ENCODE assay signal across 1 cellular context in the genomic region with DNA sequence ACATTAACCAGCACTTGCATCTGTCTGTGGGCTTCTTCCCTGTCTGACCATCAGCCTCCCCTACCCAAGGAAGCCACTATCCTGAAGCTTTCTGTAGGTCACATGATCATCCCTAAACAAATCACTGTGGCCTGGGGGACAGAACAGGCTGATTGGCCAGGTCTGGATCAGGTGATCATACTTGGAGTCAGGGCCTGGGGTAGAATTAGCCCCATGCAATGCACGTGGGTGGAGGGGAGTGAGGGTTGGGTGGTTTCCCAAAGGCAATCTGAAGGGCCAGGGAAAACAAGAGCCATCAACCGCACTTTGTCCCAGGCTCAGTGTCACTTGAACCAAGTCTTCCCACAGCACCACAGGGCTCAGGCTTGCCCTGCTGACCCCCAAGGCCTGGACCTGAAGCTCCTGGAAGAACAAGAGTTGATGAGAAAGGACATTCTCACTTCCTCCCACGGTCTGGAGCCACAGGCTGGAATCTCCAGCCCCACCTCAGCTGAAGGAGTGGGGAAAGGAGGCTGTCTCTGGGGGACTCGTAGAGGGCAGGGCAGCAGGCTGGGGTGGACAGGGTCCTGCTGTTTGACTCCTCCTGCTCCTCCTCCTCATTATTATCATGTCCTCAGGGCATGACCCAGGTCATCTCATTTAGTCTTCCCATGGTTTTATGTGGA.
TF ChIP-seq lines count a peak whose summit lies in the region.

No MANE protein-coding gene starts in this region.

TF ChIP-seq in K562, 482 proteins besides CTCF, POLR2A, EP300 and RAD21 (continued from another document):
- no peak for TF ChIP-seq CCNT2 (IDR thresholded peaks at IDR 0.05; ENCODE audit: borderline replicate concordance, extremely low read depth, insufficient read length, low read depth, low read length)
- TF ChIP-seq L3MBTL2 (IDR thresholded peaks at IDR 0.05): peak; percentile 84
- TF ChIP-seq, protein P1, sequence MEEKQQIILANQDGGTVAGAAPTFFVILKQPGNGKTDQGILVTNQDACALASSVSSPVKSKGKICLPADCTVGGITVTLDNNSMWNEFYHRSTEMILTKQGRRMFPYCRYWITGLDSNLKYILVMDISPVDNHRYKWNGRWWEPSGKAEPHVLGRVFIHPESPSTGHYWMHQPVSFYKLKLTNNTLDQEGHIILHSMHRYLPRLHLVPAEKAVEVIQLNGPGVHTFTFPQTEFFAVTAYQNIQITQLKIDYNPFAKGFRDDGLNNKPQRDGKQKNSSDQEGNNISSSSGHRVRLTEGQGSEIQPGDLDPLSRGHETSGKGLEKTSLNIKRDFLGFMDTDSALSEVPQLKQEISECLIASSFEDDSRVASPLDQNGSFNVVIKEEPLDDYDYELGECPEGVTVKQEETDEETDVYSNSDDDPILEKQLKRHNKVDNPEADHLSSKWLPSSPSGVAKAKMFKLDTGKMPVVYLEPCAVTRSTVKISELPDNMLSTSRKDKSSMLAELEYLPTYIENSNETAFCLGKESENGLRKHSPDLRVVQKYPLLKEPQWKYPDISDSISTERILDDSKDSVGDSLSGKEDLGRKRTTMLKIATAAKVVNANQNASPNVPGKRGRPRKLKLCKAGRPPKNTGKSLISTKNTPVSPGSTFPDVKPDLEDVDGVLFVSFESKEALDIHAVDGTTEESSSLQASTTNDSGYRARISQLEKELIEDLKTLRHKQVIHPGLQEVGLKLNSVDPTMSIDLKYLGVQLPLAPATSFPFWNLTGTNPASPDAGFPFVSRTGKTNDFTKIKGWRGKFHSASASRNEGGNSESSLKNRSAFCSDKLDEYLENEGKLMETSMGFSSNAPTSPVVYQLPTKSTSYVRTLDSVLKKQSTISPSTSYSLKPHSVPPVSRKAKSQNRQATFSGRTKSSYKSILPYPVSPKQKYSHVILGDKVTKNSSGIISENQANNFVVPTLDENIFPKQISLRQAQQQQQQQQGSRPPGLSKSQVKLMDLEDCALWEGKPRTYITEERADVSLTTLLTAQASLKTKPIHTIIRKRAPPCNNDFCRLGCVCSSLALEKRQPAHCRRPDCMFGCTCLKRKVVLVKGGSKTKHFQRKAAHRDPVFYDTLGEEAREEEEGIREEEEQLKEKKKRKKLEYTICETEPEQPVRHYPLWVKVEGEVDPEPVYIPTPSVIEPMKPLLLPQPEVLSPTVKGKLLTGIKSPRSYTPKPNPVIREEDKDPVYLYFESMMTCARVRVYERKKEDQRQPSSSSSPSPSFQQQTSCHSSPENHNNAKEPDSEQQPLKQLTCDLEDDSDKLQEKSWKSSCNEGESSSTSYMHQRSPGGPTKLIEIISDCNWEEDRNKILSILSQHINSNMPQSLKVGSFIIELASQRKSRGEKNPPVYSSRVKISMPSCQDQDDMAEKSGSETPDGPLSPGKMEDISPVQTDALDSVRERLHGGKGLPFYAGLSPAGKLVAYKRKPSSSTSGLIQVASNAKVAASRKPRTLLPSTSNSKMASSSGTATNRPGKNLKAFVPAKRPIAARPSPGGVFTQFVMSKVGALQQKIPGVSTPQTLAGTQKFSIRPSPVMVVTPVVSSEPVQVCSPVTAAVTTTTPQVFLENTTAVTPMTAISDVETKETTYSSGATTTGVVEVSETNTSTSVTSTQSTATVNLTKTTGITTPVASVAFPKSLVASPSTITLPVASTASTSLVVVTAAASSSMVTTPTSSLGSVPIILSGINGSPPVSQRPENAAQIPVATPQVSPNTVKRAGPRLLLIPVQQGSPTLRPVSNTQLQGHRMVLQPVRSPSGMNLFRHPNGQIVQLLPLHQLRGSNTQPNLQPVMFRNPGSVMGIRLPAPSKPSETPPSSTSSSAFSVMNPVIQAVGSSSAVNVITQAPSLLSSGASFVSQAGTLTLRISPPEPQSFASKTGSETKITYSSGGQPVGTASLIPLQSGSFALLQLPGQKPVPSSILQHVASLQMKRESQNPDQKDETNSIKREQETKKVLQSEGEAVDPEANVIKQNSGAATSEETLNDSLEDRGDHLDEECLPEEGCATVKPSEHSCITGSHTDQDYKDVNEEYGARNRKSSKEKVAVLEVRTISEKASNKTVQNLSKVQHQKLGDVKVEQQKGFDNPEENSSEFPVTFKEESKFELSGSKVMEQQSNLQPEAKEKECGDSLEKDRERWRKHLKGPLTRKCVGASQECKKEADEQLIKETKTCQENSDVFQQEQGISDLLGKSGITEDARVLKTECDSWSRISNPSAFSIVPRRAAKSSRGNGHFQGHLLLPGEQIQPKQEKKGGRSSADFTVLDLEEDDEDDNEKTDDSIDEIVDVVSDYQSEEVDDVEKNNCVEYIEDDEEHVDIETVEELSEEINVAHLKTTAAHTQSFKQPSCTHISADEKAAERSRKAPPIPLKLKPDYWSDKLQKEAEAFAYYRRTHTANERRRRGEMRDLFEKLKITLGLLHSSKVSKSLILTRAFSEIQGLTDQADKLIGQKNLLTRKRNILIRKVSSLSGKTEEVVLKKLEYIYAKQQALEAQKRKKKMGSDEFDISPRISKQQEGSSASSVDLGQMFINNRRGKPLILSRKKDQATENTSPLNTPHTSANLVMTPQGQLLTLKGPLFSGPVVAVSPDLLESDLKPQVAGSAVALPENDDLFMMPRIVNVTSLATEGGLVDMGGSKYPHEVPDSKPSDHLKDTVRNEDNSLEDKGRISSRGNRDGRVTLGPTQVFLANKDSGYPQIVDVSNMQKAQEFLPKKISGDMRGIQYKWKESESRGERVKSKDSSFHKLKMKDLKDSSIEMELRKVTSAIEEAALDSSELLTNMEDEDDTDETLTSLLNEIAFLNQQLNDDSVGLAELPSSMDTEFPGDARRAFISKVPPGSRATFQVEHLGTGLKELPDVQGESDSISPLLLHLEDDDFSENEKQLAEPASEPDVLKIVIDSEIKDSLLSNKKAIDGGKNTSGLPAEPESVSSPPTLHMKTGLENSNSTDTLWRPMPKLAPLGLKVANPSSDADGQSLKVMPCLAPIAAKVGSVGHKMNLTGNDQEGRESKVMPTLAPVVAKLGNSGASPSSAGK (IDR thresholded peaks at IDR 0.05): peak; percentile 89
- TF ChIP-seq HNRNPLL (IDR thresholded peaks at IDR 0.05; ENCODE audit: low read depth, low read length, poor library complexity, severe bottlenecking): no peak
- TF ChIP-seq, protein P2, sequence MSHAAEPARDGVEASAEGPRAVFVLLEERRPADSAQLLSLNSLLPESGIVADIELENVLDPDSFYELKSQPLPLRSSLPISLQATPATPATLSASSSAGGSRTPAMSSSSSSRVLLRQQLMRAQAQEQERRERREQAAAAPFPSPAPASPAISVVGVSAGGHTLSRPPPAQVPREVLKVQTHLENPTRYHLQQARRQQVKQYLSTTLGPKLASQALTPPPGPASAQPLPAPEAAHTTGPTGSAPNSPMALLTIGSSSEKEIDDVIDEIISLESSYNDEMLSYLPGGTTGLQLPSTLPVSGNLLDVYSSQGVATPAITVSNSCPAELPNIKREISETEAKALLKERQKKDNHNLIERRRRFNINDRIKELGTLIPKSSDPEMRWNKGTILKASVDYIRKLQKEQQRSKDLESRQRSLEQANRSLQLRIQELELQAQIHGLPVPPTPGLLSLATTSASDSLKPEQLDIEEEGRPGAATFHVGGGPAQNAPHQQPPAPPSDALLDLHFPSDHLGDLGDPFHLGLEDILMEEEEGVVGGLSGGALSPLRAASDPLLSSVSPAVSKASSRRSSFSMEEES (CRISPR knock-in tag; IDR thresholded peaks at IDR 0.05): peak; percentile 91
- TF ChIP-seq, protein P3, sequence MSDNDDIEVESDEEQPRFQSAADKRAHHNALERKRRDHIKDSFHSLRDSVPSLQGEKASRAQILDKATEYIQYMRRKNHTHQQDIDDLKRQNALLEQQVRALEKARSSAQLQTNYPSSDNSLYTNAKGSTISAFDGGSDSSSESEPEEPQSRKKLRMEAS (CRISPR knock-in tag; IDR thresholded peaks at IDR 0.05): peak; percentile 24; the same call in 1 of the 2 replicates
- TF ChIP-seq HNRNPH1 (optimal IDR thresholded peaks at IDR 0.05; ENCODE audit: low read depth, low read length): no peak
- peak; percentile 84; the same call in 1 of the 2 replicates for TF ChIP-seq TOE1 (IDR thresholded peaks at IDR 0.05; ENCODE audit: borderline replicate concordance)
- TF ChIP-seq TOE1 (CRISPR knock-in tag; IDR thresholded peaks at IDR 0.05; ENCODE audit: borderline replicate concordance, low read depth): no peak
- TF ChIP-seq BRF1 (IDR thresholded peaks at IDR 0.05; ENCODE audit: borderline replicate concordance, extremely low read depth, insufficient read length): no peak
- TF ChIP-seq SMAD2 (IDR thresholded peaks at IDR 0.05; ENCODE audit: low read depth, low read length): no peak
- TF ChIP-seq, protein P4, sequence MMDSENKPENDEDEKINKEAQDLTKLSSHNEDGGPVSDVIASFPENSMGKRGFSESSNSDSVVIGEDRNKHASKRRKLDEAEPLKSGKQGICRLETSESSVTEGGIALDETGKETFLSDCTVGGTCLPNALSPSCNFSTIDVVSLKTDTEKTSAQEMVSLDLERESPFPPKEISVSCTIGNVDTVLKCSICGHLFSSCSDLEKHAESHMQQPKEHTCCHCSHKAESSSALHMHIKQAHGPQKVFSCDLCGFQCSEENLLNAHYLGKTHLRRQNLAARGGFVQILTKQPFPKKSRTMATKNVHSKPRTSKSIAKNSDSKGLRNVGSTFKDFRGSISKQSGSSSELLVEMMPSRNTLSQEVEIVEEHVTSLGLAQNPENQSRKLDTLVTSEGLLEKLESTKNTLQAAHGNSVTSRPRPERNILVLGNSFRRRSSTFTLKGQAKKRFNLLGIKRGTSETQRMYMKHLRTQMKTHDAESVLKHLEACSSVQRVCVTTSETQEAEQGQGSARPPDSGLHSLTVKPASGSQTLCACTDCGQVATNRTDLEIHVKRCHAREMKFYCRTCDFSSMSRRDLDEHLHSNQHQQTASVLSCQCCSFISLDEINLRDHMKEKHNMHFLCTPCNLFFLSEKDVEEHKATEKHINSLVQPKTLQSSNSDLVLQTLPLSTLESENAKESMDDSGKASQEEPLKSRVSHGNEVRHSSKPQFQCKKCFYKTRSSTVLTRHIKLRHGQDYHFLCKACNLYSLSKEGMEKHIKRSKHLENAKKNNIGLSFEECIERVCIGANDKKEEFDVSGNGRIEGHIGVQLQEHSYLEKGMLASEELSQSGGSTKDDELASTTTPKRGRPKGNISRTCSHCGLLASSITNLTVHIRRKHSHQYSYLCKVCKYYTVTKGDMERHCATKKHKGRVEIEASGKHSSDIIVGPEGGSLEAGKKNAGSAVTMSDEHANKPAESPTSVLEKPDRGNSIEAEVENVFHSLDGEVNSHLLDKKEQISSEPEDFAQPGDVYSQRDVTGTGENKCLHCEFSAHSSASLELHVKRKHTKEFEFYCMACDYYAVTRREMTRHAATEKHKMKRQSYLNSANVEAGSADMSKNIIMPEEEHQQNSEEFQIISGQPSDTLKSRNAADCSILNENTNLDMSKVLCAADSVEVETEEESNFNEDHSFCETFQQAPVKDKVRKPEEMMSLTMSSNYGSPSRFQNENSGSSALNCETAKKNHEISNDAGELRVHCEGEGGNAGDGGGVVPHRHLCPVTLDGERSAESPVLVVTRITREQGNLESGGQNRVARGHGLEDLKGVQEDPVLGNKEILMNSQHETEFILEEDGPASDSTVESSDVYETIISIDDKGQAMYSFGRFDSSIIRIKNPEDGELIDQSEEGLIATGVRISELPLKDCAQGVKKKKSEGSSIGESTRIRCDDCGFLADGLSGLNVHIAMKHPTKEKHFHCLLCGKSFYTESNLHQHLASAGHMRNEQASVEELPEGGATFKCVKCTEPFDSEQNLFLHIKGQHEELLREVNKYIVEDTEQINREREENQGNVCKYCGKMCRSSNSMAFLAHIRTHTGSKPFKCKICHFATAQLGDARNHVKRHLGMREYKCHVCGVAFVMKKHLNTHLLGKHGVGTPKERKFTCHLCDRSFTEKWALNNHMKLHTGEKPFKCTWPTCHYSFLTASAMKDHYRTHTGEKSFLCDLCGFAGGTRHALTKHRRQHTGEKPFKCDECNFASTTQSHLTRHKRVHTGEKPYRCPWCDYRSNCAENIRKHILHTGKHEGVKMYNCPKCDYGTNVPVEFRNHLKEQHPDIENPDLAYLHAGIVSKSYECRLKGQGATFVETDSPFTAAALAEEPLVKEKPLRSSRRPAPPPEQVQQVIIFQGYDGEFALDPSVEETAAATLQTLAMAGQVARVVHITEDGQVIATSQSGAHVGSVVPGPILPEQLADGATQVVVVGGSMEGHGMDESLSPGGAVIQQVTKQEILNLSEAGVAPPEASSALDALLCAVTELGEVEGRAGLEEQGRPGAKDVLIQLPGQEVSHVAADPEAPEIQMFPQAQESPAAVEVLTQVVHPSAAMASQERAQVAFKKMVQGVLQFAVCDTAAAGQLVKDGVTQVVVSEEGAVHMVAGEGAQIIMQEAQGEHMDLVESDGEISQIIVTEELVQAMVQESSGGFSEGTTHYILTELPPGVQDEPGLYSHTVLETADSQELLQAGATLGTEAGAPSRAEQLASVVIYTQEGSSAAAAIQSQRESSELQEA (IDR thresholded peaks at IDR 0.05; ENCODE audit: low read depth): no peak
- peak; percentile 86 for TF ChIP-seq NFYB (IDR thresholded peaks at IDR 0.05; ENCODE audit: extremely low read depth, insufficient read length)
- peak; percentile 85 for TF ChIP-seq RAD51 (IDR thresholded peaks at IDR 0.05; ENCODE audit: borderline replicate concordance, low read depth)
- TF ChIP-seq, protein P5, sequence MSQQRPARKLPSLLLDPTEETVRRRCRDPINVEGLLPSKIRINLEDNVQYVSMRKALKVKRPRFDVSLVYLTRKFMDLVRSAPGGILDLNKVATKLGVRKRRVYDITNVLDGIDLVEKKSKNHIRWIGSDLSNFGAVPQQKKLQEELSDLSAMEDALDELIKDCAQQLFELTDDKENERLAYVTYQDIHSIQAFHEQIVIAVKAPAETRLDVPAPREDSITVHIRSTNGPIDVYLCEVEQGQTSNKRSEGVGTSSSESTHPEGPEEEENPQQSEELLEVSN (IDR thresholded peaks at IDR 0.05; ENCODE audit: borderline replicate concordance in 1 of 2, extremely low read depth in 1 of 2, insufficient read depth in 1 of 2, insufficient read length in 1 of 2, low read depth in 1 of 2, low read length in 1 of 2, poor library complexity in 1 of 2, severe bottlenecking in 1 of 2): peak in 1 of 2 experiments; percentile 40
- TF ChIP-seq CBFA2T2 (conservative IDR thresholded peaks at IDR 0.05): peak; percentile 34; the same call in 1 of the 2 replicates
- TF ChIP-seq, protein P6, sequence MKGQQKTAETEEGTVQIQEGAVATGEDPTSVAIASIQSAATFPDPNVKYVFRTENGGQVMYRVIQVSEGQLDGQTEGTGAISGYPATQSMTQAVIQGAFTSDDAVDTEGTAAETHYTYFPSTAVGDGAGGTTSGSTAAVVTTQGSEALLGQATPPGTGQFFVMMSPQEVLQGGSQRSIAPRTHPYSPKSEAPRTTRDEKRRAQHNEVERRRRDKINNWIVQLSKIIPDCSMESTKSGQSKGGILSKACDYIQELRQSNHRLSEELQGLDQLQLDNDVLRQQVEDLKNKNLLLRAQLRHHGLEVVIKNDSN (CRISPR knock-in tag; IDR thresholded peaks at IDR 0.05): peak; percentile 82
- TF ChIP-seq RFX5 (IDR thresholded peaks at IDR 0.05; ENCODE audit: low read depth, low read length): no peak
